In genomic region chr16:73058616-73059409, GRCh38 we compare ENCODE assay signal across 8 cellular contexts. TPM values are rescaled to one million over a fixed set of nuclear protein-coding genes. Genes with fewer than 3 reads are reported as not detected.
DNase-seq lines count a peak whose midpoint lies in the region; ATAC-seq, FAIRE-seq and TF ChIP-seq lines count a peak whose summit lies in the region.

No MANE protein-coding gene starts in this region.

- no peak for TF ChIP-seq EP300 in GM12878 (IDR thresholded peaks at IDR 0.05; ENCODE audit: borderline replicate concordance in 1 of 2, control insufficient read depth in 1 of 2, low read depth in 2 of 2, low read length in 2 of 2)

- no peak for TF ChIP-seq POLR2A in GM12878 (IDR thresholded peaks at IDR 0.05; ENCODE audit: low read depth, low read length)

- BruUV-seq in A673 (replicated peaks; lab: Mats Ljungman, UMichigan) (no TSS peak), GM12878 (replicated peaks; lab: Mats Ljungman, UMichigan) (no TSS peak)

- no peaks in the 10 kb centered on the region for H3K9me3 Mint-ChIP-seq in stimulated activated effector memory CD8-positive, alpha-beta T cell treated with anti-CD3 and anti-CD28 coated beads, Interleukin-12 subunit alpha, Interleukin-12 subunit beta, amount 100 ng/mL, for 72 hours

- H3K36me3 ChIP-seq in A673 (ENCODE audit: insufficient read depth, low read length, poor library complexity, severe bottlenecking), result no peaks in the 10 kb centered on the region
- H3K36me3 ChIP-seq in GM12878 (ENCODE audit: control insufficient read depth in 2 of 2, insufficient read depth in 2 of 2, low read length in 1 of 2), result no peaks in the 10 kb centered on the region
- no peaks in the 10 kb centered on the region for H3K36me3 ChIP-seq in kidney (ENCODE audit: control insufficient read depth in 1 of 2, insufficient read depth in 2 of 2, low read length in 2 of 2)

- peak overlapping the region; percentile 66 for H2AFZ ChIP-seq in GM12878 (ENCODE audit: control insufficient read depth, low read depth, low read length)

- WGBS in GM12878 (ENCODE audit: insufficient coverage, insufficient replicate concordance, low lambda C conversion rate, missing lambda C conversion rate), result under 1% methylated on average over 48 of the region's 72 CpGs

- H3K27ac ChIP-seq in A673 (ENCODE audit: low read depth, low read length, poor library complexity, severe bottlenecking) (peak overlapping the region; percentile 88), GM12878 (ENCODE audit: control insufficient read depth, insufficient read depth) (no peak overlapping the region; the same call in 1 of the 2 replicates), kidney (ENCODE audit: low read depth in 2 of 2, low read length in 2 of 2) (peak overlapping the region; percentile 66 to 92)

- FAIRE-seq in GM12878 (lab: Jason Lieb, UNC) (no peak), kidney (lab: Jason Lieb, UNC) (no peak)

- POLR2A ChIA-PET in A673 (lab: Charles Lee; ENCODE audit: low non-redundant PET), result no interaction called here
- POLR2A ChIA-PET in GM12878 (lab: Charles Lee), result interaction anchor here (0.7 kb wide), 1 partner anchor 1842 kb away, joined by 3 read pairs; no protein-coding TSS in a partner anchor

- H3K27ac Mint-ChIP-seq in stimulated activated effector memory CD8-positive, alpha-beta T cell treated with anti-CD3 and anti-CD28 coated beads, Interleukin-12 subunit alpha, Interleukin-12 subunit beta, amount 100 ng/mL, for 72 hours, result no peak overlapping the region

- no peak for TF ChIP-seq RAD21 in GM12878 (IDR thresholded peaks at IDR 0.05; ENCODE audit: insufficient read depth, low read depth, low read length)

- peak overlapping the region; percentile 82 for H3K4me2 ChIP-seq in GM12878 (ENCODE audit: control insufficient read depth, insufficient read depth)

- H3K4me3 Mint-ChIP-seq in stimulated activated effector memory CD8-positive, alpha-beta T cell treated with anti-CD3 and anti-CD28 coated beads, Interleukin-12 subunit alpha, Interleukin-12 subunit beta, amount 100 ng/mL, for 72 hours, result peak overlapping the region; percentile 59

- H3K9ac ChIP-seq in GM12878 (ENCODE audit: control insufficient read depth, insufficient read depth, low read length) (peak overlapping the region; percentile 34; the same call in 1 of the 2 replicates), kidney (ENCODE audit: low read length in 2 of 2) (peak overlapping the region; percentile 68 to 77)

- H4K20me1 ChIP-seq in GM12878 (ENCODE audit: control insufficient read depth, insufficient read depth), result no peaks in the 10 kb centered on the region

- H3K36me3 Mint-ChIP-seq in stimulated activated effector memory CD8-positive, alpha-beta T cell treated with anti-CD3 and anti-CD28 coated beads, Interleukin-12 subunit alpha, Interleukin-12 subunit beta, amount 100 ng/mL, for 72 hours, result peaks cover 6% of the 10 kb centered on the region

- intact Hi-C loops in A673 (cut with micrococcal nuclease; ENCODE audit: unreplicated experiment) (loop anchor here (5.0 to 10.0 kb wide), 6 partner anchors 113 to 554 kb away; no protein-coding TSS in a partner anchor), GM12878 (cut with micrococcal nuclease; ENCODE audit: unreplicated experiment) (loop anchor here (5.0 kb wide), 2 partner anchors 227 to 557 kb away; no protein-coding TSS in a partner anchor), kidney (cut with DNase I) (no loop called here)

- H3K79me2 ChIP-seq in GM12878 (ENCODE audit: control insufficient read depth, insufficient read depth, low read length), result no peaks in the 10 kb centered on the region; the same call in none of the 2 replicates

- SMC1A ChIA-PET in GM12878 (lab: Charles Lee; ENCODE audit: uncharacterized antibody, unreplicated experiment), result interaction anchor here (0.7 to 0.8 kb wide), 2 partner anchors 23 to 445 kb away, joined by 3 read pairs; no protein-coding TSS in a partner anchor

- CTCF ChIA-PET in A673 (lab: Charles Lee), result interaction anchor here (0.7 kb wide), 2 partner anchors 26 to 121 kb away, joined by 3 to 5 read pairs; no protein-coding TSS in a partner anchor
- CTCF ChIA-PET in GM12878 (lab: Yijun Ruan, JAX), result interaction anchor here (0.8 to 4.6 kb wide), 2 partner anchors 25 to 226 kb away, joined by 3 to 21 read pairs; no protein-coding TSS in a partner anchor

- in situ Hi-C loops in GM13976 (cut with MboI; ENCODE audit: low sequenced_read_pairs, unreplicated experiment), result no loop called here
- in situ Hi-C loops in GM12878 (cut with MboI), result no loop called here

- H3K4me1 ChIP-seq in A673 (ENCODE audit: insufficient read depth, low read length, poor library complexity, severe bottlenecking) (peaks cover 27% of the 10 kb centered on the region), GM12878 (ENCODE audit: control insufficient read depth, insufficient read depth, low read length) (peaks cover 13% of the 10 kb centered on the region), kidney (ENCODE audit: control insufficient read depth in 1 of 2, insufficient read depth in 1 of 2, low read depth in 1 of 2, low read length in 2 of 2) (peaks cover 8 to 12% of the 10 kb centered on the region in 2 donors)

- H3K9me3 ChIP-seq in A673 (ENCODE audit: low read depth, low read length, poor library complexity, severe bottlenecking), result no peaks in the 10 kb centered on the region
- no peaks in the 10 kb centered on the region for H3K9me3 ChIP-seq in GM12878 (replicated peaks; ENCODE audit: control insufficient read depth, insufficient read depth, low read length)
- H3K9me3 ChIP-seq in kidney (ENCODE audit: control insufficient read depth in 1 of 2, low read length in 2 of 2), result no peaks in the 10 kb centered on the region

- DNase-seq in A673 (ENCODE audit: low spot score), result peak; percentile 76
- peak; percentile 69 for DNase-seq in GM13976 (ENCODE audit: low spot score)
- DNase-seq in NCI-H446 treated with DMSO at 0.1 percent for 48 hours (lab: John Stamatoyannopoulos, UW), result peak; percentile 65
- DNase-seq in GM12878 (ENCODE audit: low read depth, low spot score), result no peak
- DNase-seq in kidney, result peak; percentile 86
- no peak for DNase-seq in stimulated activated effector memory CD8-positive, alpha-beta T cell treated with anti-CD3 and anti-CD28 coated beads, Interleukin-12 subunit alpha, Interleukin-12 subunit beta, amount 100 ng/mL, for 72 hours (ENCODE audit: low spot score in 2 of 2)
- no peak for DNase-seq in NOMO-1 treated with DMSO at 0.1 percent for 48 hours (lab: John Stamatoyannopoulos, UW; ENCODE audit: unreplicated experiment)

- H3K27me3 ChIP-seq in A673 (replicated peaks; ENCODE audit: insufficient read depth, low read depth, low read length, poor library complexity), result no peaks in the 10 kb centered on the region
- peaks cover 9 to 22% of the 10 kb centered on the region in 2 experiments for H3K27me3 ChIP-seq in GM12878 (replicated peaks in 1 of 2; ENCODE audit: control insufficient read depth in 2 of 2, insufficient read depth in 2 of 2, low read length in 1 of 2)

- H3K4me3 ChIP-seq in A673 (ENCODE audit: low read depth, low read length, poor library complexity, severe bottlenecking), result peak overlapping the region; percentile 90
- H3K4me3 ChIP-seq in GM12878, result peak overlapping the region; percentile 82
- H3K4me3 ChIP-seq in kidney (ENCODE audit: low read length in 2 of 2), result peak overlapping the region; percentile 82 to 84

- peaks cover 12% of the 10 kb centered on the region for H3K4me1 Mint-ChIP-seq in stimulated activated effector memory CD8-positive, alpha-beta T cell treated with anti-CD3 and anti-CD28 coated beads, Interleukin-12 subunit alpha, Interleukin-12 subunit beta, amount 100 ng/mL, for 72 hours

- RAD21 ChIA-PET in GM12878 (lab: Charles Lee; ENCODE audit: unreplicated experiment), result interaction anchor here (1.5 kb wide), 1 partner anchor 23 kb away, joined by 5 read pairs; no protein-coding TSS in a partner anchor

- TF ChIP-seq CTCF in A673 (conservative IDR thresholded peaks at IDR 0.05; ENCODE audit: low read depth, low read length), result no peak
- TF ChIP-seq CTCF in GM13976 (IDR thresholded peaks at IDR 0.05; ENCODE audit: borderline replicate concordance, control extremely low read depth, extremely low read depth, insufficient read depth, missing control alignments), result no peak
- no peak for TF ChIP-seq CTCF in GM12878 (IDR thresholded peaks at IDR 0.05 in 2 of 3, conservative IDR thresholded peaks at IDR 0.05 in 1 of 3; ENCODE audit: control insufficient read depth in 2 of 3, extremely low read depth in 1 of 3, insufficient read depth in 1 of 3, low read depth in 3 of 3, low read length in 3 of 3)
- no peak for TF ChIP-seq CTCF in kidney (IDR thresholded peaks at IDR 0.05; ENCODE audit: borderline replicate concordance, extremely low read depth, insufficient read depth)

- ATAC-seq in HG02885 (IDR thresholded peaks at IDR 0.05; ENCODE audit: poor library complexity, unreplicated experiment), result peak; percentile 33
- peak; percentile 42 for ATAC-seq in GM12878
- ATAC-seq in stimulated activated effector memory CD8-positive, alpha-beta T cell treated with anti-CD3 and anti-CD28 coated beads, Interleukin-12 subunit alpha, Interleukin-12 subunit beta, amount 100 ng/mL, for 72 hours, result no peak

TF ChIP-seq in GM12878, 131 proteins besides CTCF, POLR2A, EP300 and RAD21 (continues in another document):
- TF ChIP-seq, protein P1, sequence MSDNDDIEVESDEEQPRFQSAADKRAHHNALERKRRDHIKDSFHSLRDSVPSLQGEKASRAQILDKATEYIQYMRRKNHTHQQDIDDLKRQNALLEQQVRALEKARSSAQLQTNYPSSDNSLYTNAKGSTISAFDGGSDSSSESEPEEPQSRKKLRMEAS (IDR thresholded peaks at IDR 0.05; ENCODE audit: low read depth, low read length), result no peak
- TF ChIP-seq BHLHE40 (IDR thresholded peaks at IDR 0.05; ENCODE audit: borderline replicate concordance in 1 of 2, low read depth in 2 of 2, low read length in 1 of 2), result peak in 1 of 2 experiments; percentile 15; a peak in 1 of 4 replicates

RNA-seq across cellular contexts. Expression of gene ZFHX3, which starts 10.9 kb away (rescaled TPM):
- total RNA-seq in A673 (2021) (21.7 and 21.8 TPM in 2 replicates), GM12878 (2014; rRNA removed) (1.5 and 1.6 TPM in 2 replicates), GM12878 (2014; rRNA removed; fragmentation: Illumina TruSeq; extraction: Trizol) (1.4 and 2.4 TPM in 2 replicates), GM12878 (2021) (7.8 and 8.6 TPM in 2 replicates), kidney (29.3 TPM)
- 31.8 and 32.2 TPM in 2 replicates for total RNA-seq in GM12878 (2013; cell fraction: nucleolus; rRNA removed)
- polyA plus RNA-seq in GM12878 (2011; ENCODE audit: low read depth), result 1.5 TPM
- polyA plus RNA-seq in GM12878 (2011; rRNA removed) (1.3 and 1.5 TPM in 2 replicates), GM12878 (2014; fragmentation: Illumina TruSeq; extraction: Trizol) (3.2 and 3.4 TPM in 2 replicates), GM12878 (2014; fragmentation: Nextera tagmentation; extraction: Ambion mirVana) (1 to 10 TPM in 1 of 2 experiments, under 1 TPM in 1; 0.68 to 3.5 TPM), GM12878 (2014; rRNA removed) (2.1 and 2.4 TPM in 2 replicates), GM12878 (2016; fragmentation: Nextera tagmentation; extraction: Ambion mirVana) (1 to 10 TPM; 2.0 to 2.8 TPM), kidney (ENCODE audit: insufficient read depth, low read depth, low replicate concordance) (2.3 TPM)
- polyA plus RNA-seq in GM12878 (2011; cell fraction: cytosol; rRNA removed), result 0.79 and 0.90 TPM in 2 replicates
- polyA plus RNA-seq in GM12878 (2011; cell fraction: nucleus; rRNA removed), result 1.6 and 2.4 TPM in 2 replicates
- polyA plus RNA-seq in GM12878 (2012), result 2.3 and 3.5 TPM in 2 replicates
- 5.3 and 6.6 TPM in 2 replicates for polyA minus RNA-seq in GM12878 (2011; rRNA and poly(A)+ RNA removed)
- polyA minus RNA-seq in GM12878 (2011; cell fraction: cytosol; rRNA and poly(A)+ RNA removed), result 2.9 and 3.2 TPM in 2 replicates
- 6.0 and 15.7 TPM in 2 replicates for polyA minus RNA-seq in GM12878 (2011; cell fraction: nucleus; rRNA and poly(A)+ RNA removed)

Comparison
In these comparisons a context has a peak if more than half of its experiments do, and no peak if none do; other contexts are left out.
1. DNase-seq: peak in A673 (single experiment), GM13976 (single experiment), NCI-H446 treated with DMSO at 0.1 percent for 48 hours (single experiment) and kidney (single experiment); none in GM12878 (single experiment), stimulated activated effector memory CD8-positive, alpha-beta T cell treated with anti-CD3 and anti-CD28 coated beads, Interleukin-12 subunit alpha, Interleukin-12 subunit beta, amount 100 ng/mL, for 72 hours (0 of 2) and NOMO-1 treated with DMSO at 0.1 percent for 48 hours (single experiment).
2. Peak in every context shown above with its lines, with median percentiles within 50 percentile points of each other: H3K4me3 ChIP-seq.